ENCODE assay signal across 9 cellular contexts in genomic region chr10:69328346-69328687, GRCh38. TPM values are rescaled to one million over a fixed set of nuclear protein-coding genes. Genes with fewer than 3 reads are reported as not detected.
DNase-seq lines count a peak whose midpoint lies in the region; FAIRE-seq and TF ChIP-seq lines count a peak whose summit lies in the region.
"Had no signal": no experiment of that assay in that cellular context is flagged by ENCODE, and none has a peak within 500 bp of the region (broad histone marks: within the 10 kb centered on the region; RNA-seq: fewer than 3 reads in every experiment).

No MANE protein-coding gene starts in this region.

- H3K56ac ChIP-seq in H9 (ENCODE audit: insufficient read length, low read depth, low read length), result no peak overlapping the region

- H2BK20ac ChIP-seq in H9 (ENCODE audit: low read depth, low read length, poor library complexity, severe bottlenecking), result no peak overlapping the region

- no peak for DNase-seq in BE2C
- DNase-seq in H9, result no peak
- no peak for DNase-seq in ascending aorta (ENCODE audit: low spot score in 2 of 2)
- no peak for DNase-seq in central memory CD4-positive, alpha-beta T cell
- DNase-seq in RCC 7860 (ENCODE audit: low spot score), result no peak
- DNase-seq in NCI-H1417 treated with DMSO at 0.1 percent for 48 hours (lab: John Stamatoyannopoulos, UW), result no peak
- no peak for DNase-seq in urothelium cell line (ENCODE audit: low spot score)

- H3K9ac ChIP-seq in H9 (ENCODE audit: extremely low read depth, insufficient read length, low read length), result no peak overlapping the region

- H3K79me2 ChIP-seq in H9 (ENCODE audit: insufficient read depth, low read length), result peaks cover 54% of the 10 kb centered on the region

- H3K14ac ChIP-seq in H9 (ENCODE audit: insufficient read depth, low read length), result peak overlapping the region; percentile 54; the same call in 1 of the 2 replicates

- peaks cover 3% of the 10 kb centered on the region for H3K79me1 ChIP-seq in H9 (ENCODE audit: insufficient read depth, low read depth, low read length, poor library complexity, severe bottlenecking)

- H3K9me3 ChIP-seq in BE2C (no peaks in the 10 kb centered on the region), H9 (ENCODE audit: control insufficient read depth, low read depth, low read length) (no peaks in the 10 kb centered on the region), ascending aorta (no peaks in the 10 kb centered on the region), mesodermal cell (ENCODE audit: control insufficient read depth, low read length) (no peaks in the 10 kb centered on the region)

- H3K23me2 ChIP-seq in H9 (ENCODE audit: insufficient read length, low read depth, low read length, poor library complexity, severe bottlenecking), result no peaks in the 10 kb centered on the region

- H3K27ac Mint-ChIP-seq in H9, result peak overlapping the region; percentile 87 to 100 (median 96); a peak in 6 of 7 replicates

- no peaks in the 10 kb centered on the region; a peak in 1 of 5 replicates for H3K9me3 Mint-ChIP-seq in H9

- H2BK5ac ChIP-seq in H9 (ENCODE audit: insufficient read length, low read length), result peak overlapping the region; percentile 9

- H4K20me1 ChIP-seq in H9 (ENCODE audit: control insufficient read depth, insufficient read depth, insufficient read length), result no peaks in the 10 kb centered on the region

- peaks cover 72 to 84% of the 10 kb centered on the region in 2 experiments for H3K4me1 Mint-ChIP-seq in H9

- no peak overlapping the region for H3K4ac ChIP-seq in H9 (ENCODE audit: low read depth, low read length)

- no peak overlapping the region for H2BK12ac ChIP-seq in H9 (ENCODE audit: insufficient read length, low read depth, low read length)

- no peak overlapping the region for H4K8ac ChIP-seq in H9 (replicated peaks; ENCODE audit: insufficient read length, low read depth, low read length)

- H3K4me3 Mint-ChIP-seq in H9, result peak overlapping the region in 1 of 2 experiments; percentile 50; a peak in 1 of 5 replicates

- H3K18ac ChIP-seq in H9 (ENCODE audit: insufficient read length, low read depth, low read length), result no peak overlapping the region

- no peak overlapping the region for H2AFZ ChIP-seq in H9 (ENCODE audit: low read length)

- H4K5ac ChIP-seq in H9 (ENCODE audit: insufficient read length, low read depth, low read length), result no peak overlapping the region

- peaks cover 1 to 8% (median 5%) of the 10 kb centered on the region in 3 experiments; a peak in 6 of 7 replicates for H3K36me3 Mint-ChIP-seq in H9 (ENCODE audit: insufficient read depth in 1 of 3, low read depth in 3 of 3)

- peaks cover 25% of the 10 kb centered on the region for H3K4me1 ChIP-seq in BE2C
- peaks cover 42% of the 10 kb centered on the region for H3K4me1 ChIP-seq in H9 (ENCODE audit: insufficient read depth, low read length)
- peaks cover 21 to 76% of the 10 kb centered on the region in 2 donors for H3K4me1 ChIP-seq in ascending aorta
- H3K4me1 ChIP-seq in mesodermal cell (ENCODE audit: control insufficient read depth, insufficient read depth, low read length, poor library complexity, severe bottlenecking), result peaks cover 70% of the 10 kb centered on the region

- H3K27ac ChIP-seq in H9 (ENCODE audit: insufficient read length, low read depth, low read length), result peak overlapping the region; percentile 50
- peak overlapping the region; percentile 90 to 91 for H3K27ac ChIP-seq in ascending aorta
- H3K27ac ChIP-seq in mesodermal cell (ENCODE audit: low read depth, low read length, severe bottlenecking), result peak overlapping the region; percentile 32

- peaks cover 3% of the 10 kb centered on the region; the same call in 1 of the 2 replicates for H3K36me3 ChIP-seq in BE2C
- peaks cover 0 to 8% of the 10 kb centered on the region in 2 donors for H3K36me3 ChIP-seq in ascending aorta
- peaks cover 22% of the 10 kb centered on the region for H3K36me3 ChIP-seq in mesodermal cell (ENCODE audit: control insufficient read depth, insufficient read depth, low read length)

- peak overlapping the region; percentile 76 for H2AK5ac ChIP-seq in H9 (ENCODE audit: insufficient read length, low read length)

- no peak overlapping the region for H3T11ph ChIP-seq in H9 (ENCODE audit: low read length)

- no peak overlapping the region for H3K4me2 ChIP-seq in H9 (ENCODE audit: insufficient read depth, insufficient read length, low read length)

- H4K91ac ChIP-seq in H9 (ENCODE audit: insufficient read length, low read depth, low read length), result peak overlapping the region; percentile 87

- no peak overlapping the region for H3K23ac ChIP-seq in H9 (ENCODE audit: insufficient read length, low read depth, low read length)

- H2BK15ac ChIP-seq in H9 (ENCODE audit: low read depth, low read length), result no peak overlapping the region

- WGBS in H9 (ENCODE audit: extremely low coverage, insufficient read length, low lambda C conversion rate), result no CpG with 5 or more reads among the region's 7 CpGs
- WGBS in mesodermal cell (ENCODE audit: insufficient coverage in 2 of 2), 2 experiments, result 95 to 100% methylated on average over 1 to 3 of the region's 7 CpGs

- intact Hi-C loops in ascending aorta (cut with DNase I), result no loop called here

- H3K4me3 ChIP-seq in BE2C (ENCODE audit: low read depth, low read length), result peak overlapping the region; percentile 49
- peak overlapping the region; percentile 40 to 59 for H3K4me3 ChIP-seq in ascending aorta
- H3K4me3 ChIP-seq in mesodermal cell (ENCODE audit: extremely low read depth, insufficient read depth, low read length, poor library complexity, severe bottlenecking), result no peak overlapping the region

- no peak overlapping the region for H2BK120ac ChIP-seq in H9 (ENCODE audit: low read depth, low read length, poor library complexity, severe bottlenecking)

- TF ChIP-seq CTCF in BE2C (IDR thresholded peaks at IDR 0.05; ENCODE audit: low read depth, low read length) (no peak), H9 (conservative IDR thresholded peaks at IDR 0.05) (no peak), ascending aorta (IDR thresholded peaks at IDR 0.05) (no peak)

- FAIRE-seq in RCC 7860 (lab: Jason Lieb, UNC) (no peak), urothelium cell line (lab: Jason Lieb, UNC) (no peak)
- FAIRE-seq: endometrium had no signal

- no peaks in the 10 kb centered on the region for H3K27me3 Mint-ChIP-seq in H9 (ENCODE audit: low read depth)

- H3K27me3 ChIP-seq in BE2C (no peaks in the 10 kb centered on the region), H9 (ENCODE audit: insufficient read depth, low read length) (no peaks in the 10 kb centered on the region; the same call in 1 of the 2 replicates), ascending aorta (no peaks in the 10 kb centered on the region)

RNA-seq across cellular contexts. Expression of gene HK1, which starts 50.0 kb away (rescaled TPM):
- 158 TPM for polyA plus RNA-seq in BE2C (2012; ENCODE audit: insufficient read depth, insufficient read length, low read depth)
- 98.8 and 104 TPM in 2 replicates for total RNA-seq in H9 (2021)
- total RNA-seq in ascending aorta, result 128 TPM
- 124 TPM for polyA plus RNA-seq in mesodermal cell (2013, experiment 1 of 2)
- 105 TPM for polyA plus RNA-seq in mesodermal cell (2013, experiment 2 of 2)

Comparison
In these comparisons a context has a peak if more than half of its experiments do, and no peak if none do; other contexts are left out.
1. H3K27ac ChIP-seq: peak in every context shown above with its lines; median percentile 90 in ascending aorta; 50 in H9; 32 in mesodermal cell.